ENCODE assay signal across 1 cellular context in the genomic region with DNA sequence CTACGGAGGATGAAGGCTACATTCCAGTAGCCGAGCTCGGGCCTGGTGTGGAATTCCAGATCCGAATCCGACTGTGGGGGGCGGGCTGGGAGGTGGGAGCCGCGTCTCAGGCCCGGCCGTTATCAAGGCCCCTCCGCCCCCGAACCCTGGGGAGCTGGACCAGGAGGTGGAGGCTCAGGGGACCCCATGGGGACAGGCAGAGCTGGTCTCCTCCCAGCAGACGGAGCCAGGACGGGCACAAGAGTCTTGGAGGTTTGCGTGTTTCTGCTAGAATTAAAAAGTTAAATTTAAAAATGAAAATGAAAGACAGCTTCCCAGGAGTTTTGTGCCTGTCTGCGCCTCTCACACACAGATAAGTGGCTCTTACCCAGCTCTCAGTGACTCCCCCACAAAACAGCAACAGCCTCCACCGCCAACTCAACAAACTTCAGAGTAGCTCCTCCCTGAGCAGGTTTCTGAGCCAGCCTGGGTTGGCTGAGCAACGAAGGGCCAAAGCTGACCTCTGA.
TF ChIP-seq lines count a peak whose summit lies in the region.

No MANE protein-coding gene starts in this region.

TF ChIP-seq in IMR-90, 13 proteins besides CTCF, POLR2A, EP300 and RAD21:
- TF ChIP-seq, protein P1, sequence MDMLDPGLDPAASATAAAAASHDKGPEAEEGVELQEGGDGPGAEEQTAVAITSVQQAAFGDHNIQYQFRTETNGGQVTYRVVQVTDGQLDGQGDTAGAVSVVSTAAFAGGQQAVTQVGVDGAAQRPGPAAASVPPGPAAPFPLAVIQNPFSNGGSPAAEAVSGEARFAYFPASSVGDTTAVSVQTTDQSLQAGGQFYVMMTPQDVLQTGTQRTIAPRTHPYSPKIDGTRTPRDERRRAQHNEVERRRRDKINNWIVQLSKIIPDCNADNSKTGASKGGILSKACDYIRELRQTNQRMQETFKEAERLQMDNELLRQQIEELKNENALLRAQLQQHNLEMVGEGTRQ (IDR thresholded peaks at IDR 0.05; ENCODE audit: low read depth, low read length): no peak
- TF ChIP-seq, protein P2, sequence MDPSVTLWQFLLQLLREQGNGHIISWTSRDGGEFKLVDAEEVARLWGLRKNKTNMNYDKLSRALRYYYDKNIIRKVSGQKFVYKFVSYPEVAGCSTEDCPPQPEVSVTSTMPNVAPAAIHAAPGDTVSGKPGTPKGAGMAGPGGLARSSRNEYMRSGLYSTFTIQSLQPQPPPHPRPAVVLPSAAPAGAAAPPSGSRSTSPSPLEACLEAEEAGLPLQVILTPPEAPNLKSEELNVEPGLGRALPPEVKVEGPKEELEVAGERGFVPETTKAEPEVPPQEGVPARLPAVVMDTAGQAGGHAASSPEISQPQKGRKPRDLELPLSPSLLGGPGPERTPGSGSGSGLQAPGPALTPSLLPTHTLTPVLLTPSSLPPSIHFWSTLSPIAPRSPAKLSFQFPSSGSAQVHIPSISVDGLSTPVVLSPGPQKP (IDR thresholded peaks at IDR 0.05; ENCODE audit: borderline replicate concordance, low read depth, low read length): no peak
- no peak for TF ChIP-seq SMC3 (IDR thresholded peaks at IDR 0.05; ENCODE audit: low read depth, low read length)
